25 cellular contexts compared by ENCODE assay signal in genomic region chr6:98787961-98788360, GRCh38. TPM values are rescaled to one million over a fixed set of nuclear protein-coding genes. Genes with fewer than 3 reads are reported as not detected.
DNase-seq lines count a peak whose midpoint lies in the region; TF ChIP-seq lines count a peak whose summit lies in the region.
"Had no signal": no experiment of that assay in that cellular context is flagged by ENCODE, and none has a peak within 500 bp of the region (broad histone marks: within the 10 kb centered on the region; RNA-seq: fewer than 3 reads in every experiment).

No MANE protein-coding gene starts in this region.

- H3K27me3 Mint-ChIP-seq in osteocyte (ENCODE audit: unreplicated experiment), result peaks cover 39% of the 10 kb centered on the region

- DNase-seq in NCI-H1105 (lab: John Stamatoyannopoulos, UW) (peak; percentile 80), NCI-H1105 treated with DMSO at 0.1 percent for 48 hours (lab: John Stamatoyannopoulos, UW) (no peak), SK-N-DZ (ENCODE audit: low spot score) (peak; percentile 8), putamen (ENCODE audit: low spot score) (peak; percentile 6), osteocyte (ENCODE audit: extremely low spot score, unreplicated experiment) (no peak), COR-L47 (lab: John Stamatoyannopoulos, UW) (no peak)
- no peak for DNase-seq in effector CD4-positive, alpha-beta T cell
- DNase-seq: 8988T; activated CD4-positive, alpha-beta T cell treated with anti-CD3 and anti-CD28 coated beads for 1 hour; activated naive CD8-positive, alpha-beta T cell treated with anti-CD3 and anti-CD28 coated beads, Interleukin-2, amount 10 ng/mL, durations not matched to agents 7 days and 5 days; kidney; NCI-H187 treated with DMSO at 0.1 percent for 48 hours; NCI-H526; nephron progenitor cell; PC-3; right cardiac atrium; stimulated activated naive CD4-positive, alpha-beta T cell; T-helper 9 cell; transverse colon had no signal

- H3K9me3 ChIP-seq in iPS-15b (ENCODE audit: control insufficient read depth, insufficient read depth, low read length), result no peaks in the 10 kb centered on the region
- H3K9me3 ChIP-seq: esophagus muscularis mucosa, SJSA1, transverse colon had no signal

- no peaks in the 10 kb centered on the region for H3K9me3 Mint-ChIP-seq in osteocyte (ENCODE audit: unreplicated experiment)
- H3K9me3 Mint-ChIP-seq: activated naive CD8-positive, alpha-beta T cell treated with anti-CD3 and anti-CD28 coated beads, Interleukin-2, amount 10 ng/mL, durations not matched to agents 7 days and 5 days; nephron progenitor cell had no signal

- H3K36me3 ChIP-seq in iPS-15b (ENCODE audit: control insufficient read depth, insufficient read depth, low read length), result no peaks in the 10 kb centered on the region
- H3K36me3 ChIP-seq: esophagus muscularis mucosa, SJSA1, transverse colon had no signal

- no peak overlapping the region for H3K27ac Mint-ChIP-seq in osteocyte (ENCODE audit: unreplicated experiment)
- H3K27ac Mint-ChIP-seq: activated naive CD8-positive, alpha-beta T cell treated with anti-CD3 and anti-CD28 coated beads, Interleukin-2, amount 10 ng/mL, durations not matched to agents 7 days and 5 days; nephron progenitor cell had no signal

- H3K4me1 ChIP-seq in iPS-15b (ENCODE audit: control insufficient read depth, insufficient read depth, low read length), result peaks cover 21% of the 10 kb centered on the region
- H3K4me1 ChIP-seq: esophagus muscularis mucosa, SJSA1, transverse colon had no signal

- H3K4me3 Mint-ChIP-seq in osteocyte (ENCODE audit: unreplicated experiment), result no peak overlapping the region
- H3K4me3 Mint-ChIP-seq: activated naive CD8-positive, alpha-beta T cell treated with anti-CD3 and anti-CD28 coated beads, Interleukin-2, amount 10 ng/mL, durations not matched to agents 7 days and 5 days; nephron progenitor cell had no signal

- no peak overlapping the region for H3K9ac ChIP-seq in iPS-15b (ENCODE audit: low read depth, low read length)

- H3K4me3 ChIP-seq in iPS-15b (ENCODE audit: low read depth, low read length), result peak overlapping the region; percentile 1
- H3K4me3 ChIP-seq: esophagus muscularis mucosa, SJSA1, transverse colon had no signal

- H3K4me1 Mint-ChIP-seq in osteocyte (ENCODE audit: unreplicated experiment), result peaks cover 5% of the 10 kb centered on the region
- H3K4me1 Mint-ChIP-seq: activated naive CD8-positive, alpha-beta T cell treated with anti-CD3 and anti-CD28 coated beads, Interleukin-2, amount 10 ng/mL, durations not matched to agents 7 days and 5 days had no signal

- peaks cover 2% of the 10 kb centered on the region for H3K27me3 ChIP-seq in iPS-15b (ENCODE audit: control insufficient read depth, insufficient read depth, low read length)

- no peak for TF ChIP-seq CTCF in osteocyte (IDR thresholded peaks at IDR 0.05)

- no peaks in the 10 kb centered on the region for H3K36me3 Mint-ChIP-seq in osteocyte (ENCODE audit: unreplicated experiment)
- H3K36me3 Mint-ChIP-seq: activated naive CD8-positive, alpha-beta T cell treated with anti-CD3 and anti-CD28 coated beads, Interleukin-2, amount 10 ng/mL, durations not matched to agents 7 days and 5 days had no signal

RNA-seq across cellular contexts. Expression of gene POU3F2, which starts 46.4 kb away (rescaled TPM):
- 1.8 and 2.2 TPM in 2 replicates for polyA plus RNA-seq in SK-N-DZ (2014; cell fraction: cytosol; rRNA removed)
- 1.1 and 1.4 TPM in 2 replicates for polyA plus RNA-seq in SK-N-DZ (2014; cell fraction: nucleus; rRNA removed)
- not detected in 2 replicates for total RNA-seq in osteocyte
- total RNA-seq: activated CD8-positive, alpha-beta memory T cell treated with anti-CD3 and anti-CD28 coated beads for 36 hours; activated naive CD8-positive, alpha-beta T cell treated with anti-CD3 and anti-CD28 coated beads, Interleukin-2, amount 10 ng/mL, durations not matched to agents 7 days and 5 days; dermis microvascular lymphatic vessel endothelial cell; esophagus muscularis mucosa; kidney; mesenteric fat pad; right cardiac atrium; SJSA1; transverse colon had no signal

Comparison
In these comparisons a context has a peak if more than half of its experiments do, and no peak if none do; other contexts are left out.
1. DNase-seq: peak in NCI-H1105 (single experiment), SK-N-DZ (single experiment) and putamen (single experiment); none in NCI-H1105 treated with DMSO at 0.1 percent for 48 hours (single experiment), osteocyte (single experiment), COR-L47 (single experiment) and effector CD4-positive, alpha-beta T cell (single experiment).